Comparison of ENCODE assay signal across 11 cellular contexts in the genomic region with DNA sequence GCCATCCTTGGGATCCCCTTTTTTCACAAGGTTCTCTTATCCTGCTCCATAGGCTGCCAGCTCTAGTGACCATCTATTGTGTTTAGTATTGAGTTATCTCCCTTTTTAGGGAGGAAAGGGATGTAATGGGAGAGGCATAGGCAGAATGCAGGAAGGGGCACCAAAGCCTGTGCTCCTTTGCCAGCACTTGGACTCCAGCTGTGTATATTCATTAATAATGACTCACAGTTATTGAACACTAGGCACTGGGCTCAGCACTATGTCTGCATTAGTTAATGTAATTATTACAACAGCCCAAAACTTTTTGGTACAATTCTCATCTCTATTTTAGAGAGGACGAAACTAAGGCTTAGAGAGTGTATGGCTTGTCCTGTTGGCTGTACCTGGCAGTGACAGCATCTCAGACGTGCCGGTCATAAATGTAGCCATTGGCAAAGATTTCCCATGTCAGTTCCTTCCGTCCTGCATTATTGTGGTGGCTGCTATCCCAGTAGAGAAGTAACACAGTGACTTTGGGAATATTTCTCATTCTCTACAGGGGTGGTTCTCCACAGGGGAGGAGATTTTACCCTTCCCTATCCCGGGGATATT.
DNase-seq lines count a peak whose midpoint lies in the region; ATAC-seq and TF ChIP-seq lines count a peak whose summit lies in the region.
"Had no signal": no experiment of that assay in that cellular context is flagged by ENCODE, and none has a peak within 500 bp of the region (broad histone marks: within the 10 kb centered on the region; RNA-seq: fewer than 3 reads in every experiment).

No MANE protein-coding gene starts in this region.

- DNase-seq in activated naive CD4-positive, alpha-beta T cell treated with anti-CD3 and anti-CD28 coated beads, Interleukin-2, amount 10 ng/mL, durations not matched to agents 7 days and 5 days: no peak
- no peak for DNase-seq in endothelial cell (ENCODE audit: low spot score)
- DNase-seq in nephron progenitor cell: no peak
- no peak for DNase-seq in upper lobe of right lung
- DNase-seq in NCI-H2081 (lab: John Stamatoyannopoulos, UW): no peak
- DNase-seq in stimulated activated CD4-positive, alpha-beta T cell treated with anti-CD3 and anti-CD28 coated beads, Interleukin-12 subunit alpha, Interleukin-12 subunit beta, amount 100 ng/mL, for 4 hours: no peak
- DNase-seq: activated CD4-positive, alpha-beta memory T cell treated with anti-CD3 and anti-CD28 coated beads for 36 hours; NCI-H2081 treated with DMSO at 0.1 percent for 48 hours; NCI-H82 had no signal

- no peaks in the 10 kb centered on the region for H3K9me3 ChIP-seq in upper lobe of right lung

- intact Hi-C loops in upper lobe of right lung (cut with DNase I): no loop called here

- no peak overlapping the region for H3K4me3 ChIP-seq in upper lobe of right lung

- ATAC-seq in upper lobe of right lung: no peak
- ATAC-seq in GM18498 (IDR thresholded peaks at IDR 0.05; ENCODE audit: unreplicated experiment): no peak

- H3K4me3 Mint-ChIP-seq in activated naive CD4-positive, alpha-beta T cell treated with anti-CD3 and anti-CD28 coated beads, Interleukin-2, amount 50 U/mL, for 24 hours: no peak overlapping the region
- no peak overlapping the region for H3K4me3 Mint-ChIP-seq in activated naive CD4-positive, alpha-beta T cell treated with anti-CD3 and anti-CD28 coated beads, Interleukin-2, amount 10 ng/mL, durations not matched to agents 7 days and 5 days
- H3K4me3 Mint-ChIP-seq in endothelial cell (ENCODE audit: unreplicated experiment) (no peak overlapping the region), nephron progenitor cell (no peak overlapping the region)
- H3K4me3 Mint-ChIP-seq: activated CD4-positive, alpha-beta memory T cell treated with anti-CD3 and anti-CD28 coated beads for 36 hours had no signal

- H3K36me3 Mint-ChIP-seq in activated naive CD4-positive, alpha-beta T cell treated with anti-CD3 and anti-CD28 coated beads, Interleukin-2, amount 50 U/mL, for 24 hours: peaks cover 8% of the 10 kb centered on the region
- H3K36me3 Mint-ChIP-seq in activated naive CD4-positive, alpha-beta T cell treated with anti-CD3 and anti-CD28 coated beads, Interleukin-2, amount 10 ng/mL, durations not matched to agents 7 days and 5 days: peaks cover 2% of the 10 kb centered on the region
- H3K36me3 Mint-ChIP-seq in endothelial cell (ENCODE audit: low read depth, unreplicated experiment) (no peaks in the 10 kb centered on the region), nephron progenitor cell (ENCODE audit: low read depth) (peaks cover 14% of the 10 kb centered on the region)

- no peaks in the 10 kb centered on the region for H3K27me3 Mint-ChIP-seq in activated naive CD4-positive, alpha-beta T cell treated with anti-CD3 and anti-CD28 coated beads, Interleukin-2, amount 50 U/mL, for 24 hours
- no peaks in the 10 kb centered on the region for H3K27me3 Mint-ChIP-seq in activated naive CD4-positive, alpha-beta T cell treated with anti-CD3 and anti-CD28 coated beads, Interleukin-2, amount 10 ng/mL, durations not matched to agents 7 days and 5 days
- peaks cover 7% of the 10 kb centered on the region for H3K27me3 Mint-ChIP-seq in endothelial cell (ENCODE audit: unreplicated experiment)
- no peaks in the 10 kb centered on the region for H3K27me3 Mint-ChIP-seq in nephron progenitor cell (ENCODE audit: low read depth, poor library complexity)
- H3K27me3 Mint-ChIP-seq: activated CD4-positive, alpha-beta memory T cell treated with anti-CD3 and anti-CD28 coated beads for 36 hours had no signal

- TF ChIP-seq CTCF in endothelial cell (IDR thresholded peaks at IDR 0.05; ENCODE audit: unreplicated experiment) (no peak), nephron progenitor cell (IDR thresholded peaks at IDR 0.05) (no peak), upper lobe of right lung (IDR thresholded peaks at IDR 0.05) (no peak)

- H3K27ac ChIP-seq in upper lobe of right lung: peak overlapping the region; percentile 5

- CTCF ChIA-PET in activated naive CD4-positive, alpha-beta T cell treated with anti-CD3 and anti-CD28 coated beads, Interleukin-2, amount 10 ng/mL, durations not matched to agents 7 days and 5 days (lab: Charles Lee): no interaction called here

- H3K4me1 Mint-ChIP-seq in activated naive CD4-positive, alpha-beta T cell treated with anti-CD3 and anti-CD28 coated beads, Interleukin-2, amount 50 U/mL, for 24 hours: peaks cover 54% of the 10 kb centered on the region
- H3K4me1 Mint-ChIP-seq in activated naive CD4-positive, alpha-beta T cell treated with anti-CD3 and anti-CD28 coated beads, Interleukin-2, amount 10 ng/mL, durations not matched to agents 7 days and 5 days: peaks cover 20% of the 10 kb centered on the region
- H3K4me1 Mint-ChIP-seq in endothelial cell (ENCODE audit: unreplicated experiment): peaks cover 61% of the 10 kb centered on the region
- peaks cover 44% of the 10 kb centered on the region for H3K4me1 Mint-ChIP-seq in nephron progenitor cell

- peaks cover 69% of the 10 kb centered on the region for H3K4me1 ChIP-seq in upper lobe of right lung

- no peaks in the 10 kb centered on the region for H3K9me3 Mint-ChIP-seq in activated naive CD4-positive, alpha-beta T cell treated with anti-CD3 and anti-CD28 coated beads, Interleukin-2, amount 50 U/mL, for 24 hours
- H3K9me3 Mint-ChIP-seq in activated naive CD4-positive, alpha-beta T cell treated with anti-CD3 and anti-CD28 coated beads, Interleukin-2, amount 10 ng/mL, durations not matched to agents 7 days and 5 days: no peaks in the 10 kb centered on the region
- H3K9me3 Mint-ChIP-seq in endothelial cell (ENCODE audit: unreplicated experiment): no peaks in the 10 kb centered on the region
- H3K9me3 Mint-ChIP-seq in nephron progenitor cell: no peaks in the 10 kb centered on the region
- H3K9me3 Mint-ChIP-seq: activated CD4-positive, alpha-beta memory T cell treated with anti-CD3 and anti-CD28 coated beads for 36 hours had no signal

- no peaks in the 10 kb centered on the region for H3K36me3 ChIP-seq in upper lobe of right lung

- H3K27me3 ChIP-seq in upper lobe of right lung: no peaks in the 10 kb centered on the region

- H3K27ac Mint-ChIP-seq in activated naive CD4-positive, alpha-beta T cell treated with anti-CD3 and anti-CD28 coated beads, Interleukin-2, amount 50 U/mL, for 24 hours: peak overlapping the region; percentile 70
- H3K27ac Mint-ChIP-seq in activated naive CD4-positive, alpha-beta T cell treated with anti-CD3 and anti-CD28 coated beads, Interleukin-2, amount 10 ng/mL, durations not matched to agents 7 days and 5 days: no peak overlapping the region
- peak overlapping the region; percentile 70 for H3K27ac Mint-ChIP-seq in endothelial cell (ENCODE audit: unreplicated experiment)
- H3K27ac Mint-ChIP-seq in nephron progenitor cell: peak overlapping the region; percentile 31
- H3K27ac Mint-ChIP-seq: activated CD4-positive, alpha-beta memory T cell treated with anti-CD3 and anti-CD28 coated beads for 36 hours had no signal
